Comparison of ENCODE assay signal across 8 cellular contexts in genomic region chr2:111121873-111122630, GRCh38. TPM values are rescaled to one million over a fixed set of nuclear protein-coding genes. Genes with fewer than 3 reads are reported as not detected.
A peak's percentile ranks its signal among the peaks of the same experiment; 100 is the strongest.
DNase-seq lines count a peak whose midpoint lies in the region; ATAC-seq and TF ChIP-seq lines count a peak whose summit lies in the region.

No MANE protein-coding gene starts in this region.

- peaks cover 4% of the 10 kb centered on the region; the same call in 1 of the 2 replicates for H4K20me1 ChIP-seq in SU-DHL-6 (ENCODE audit: low read depth, low read length)

- TF ChIP-seq CTCF in NB4 (IDR thresholded peaks at IDR 0.05; ENCODE audit: low read depth, low read length), result no peak
- TF ChIP-seq CTCF in SU-DHL-6 (IDR thresholded peaks at IDR 0.05; ENCODE audit: insufficient read depth, low read length, poor library complexity, severe bottlenecking), result no peak
- TF ChIP-seq CTCF in adrenal gland (IDR thresholded peaks at IDR 0.05), result no peak
- TF ChIP-seq CTCF in heart right ventricle (IDR thresholded peaks at IDR 0.05), result no peak

- no peaks in the 10 kb centered on the region for H3K27me3 ChIP-seq in SU-DHL-6 (ENCODE audit: low read length)
- H3K27me3 ChIP-seq in adrenal gland, result no peaks in the 10 kb centered on the region
- peaks cover 0 to 35% (median 15%) of the 10 kb centered on the region in 7 donors for H3K27me3 ChIP-seq in heart right ventricle

- H3K4me1 ChIP-seq in adrenal gland (replicated peaks in 1 of 2), result peaks cover 5 to 37% of the 10 kb centered on the region in 2 donors
- peaks cover 0 to 79% (median 55%) of the 10 kb centered on the region in 9 donors for H3K4me1 ChIP-seq in heart right ventricle

- peak; percentile 48 for TF ChIP-seq POLR2A in NB4 (IDR thresholded peaks at IDR 0.05; ENCODE audit: extremely low read depth, insufficient read length)
- peak in 1 of 2 donors; percentile 94 for TF ChIP-seq POLR2A in adrenal gland (IDR thresholded peaks at IDR 0.05)

- H3F3A ChIP-seq in SU-DHL-6 (ENCODE audit: insufficient read depth), result no peaks in the 10 kb centered on the region

- H3K36me3 ChIP-seq in SU-DHL-6 (ENCODE audit: low read length) (peaks cover 19% of the 10 kb centered on the region), adrenal gland (replicated peaks in 1 of 2) (peaks cover 0 to 11% of the 10 kb centered on the region in 2 donors), heart right ventricle (peaks cover 0 to 35% (median 19%) of the 10 kb centered on the region in 9 donors)

- H3K9me3 ChIP-seq in SU-DHL-6 (ENCODE audit: insufficient read depth, low read length), result no peaks in the 10 kb centered on the region
- H3K9me3 ChIP-seq in adrenal gland (replicated peaks in 1 of 3), result no peaks in the 10 kb centered on the region
- H3K9me3 ChIP-seq in heart right ventricle, result no peaks in the 10 kb centered on the region

- H3K9ac ChIP-seq in SU-DHL-6 (ENCODE audit: low read length), result peak overlapping the region; percentile 86

- intact Hi-C loops in adrenal gland (cut with DNase I), result no loop called here
- intact Hi-C loops in heart right ventricle (cut with DNase I), result loop anchor here in 3 of 10 donors (5.0 to 10.0 kb wide), 3 partner anchors 40 to 580 kb away; no protein-coding TSS in a partner anchor

- peak overlapping the region; percentile 80 for H3K27ac ChIP-seq in SU-DHL-6 (ENCODE audit: low read depth, low read length)
- H3K27ac ChIP-seq in adrenal gland, result peak overlapping the region; percentile 3 to 99 (median 90)
- peak overlapping the region in 9 of 10 donors; percentile 70 to 94 (median 82) for H3K27ac ChIP-seq in heart right ventricle

- H3K4me2 ChIP-seq in SU-DHL-6 (ENCODE audit: low read depth, low read length, poor library complexity, severe bottlenecking), result peak overlapping the region; percentile 63

- H3K9me2 ChIP-seq in SU-DHL-6 (replicated peaks; ENCODE audit: insufficient read depth, low read length), result no peaks in the 10 kb centered on the region

- H3K79me2 ChIP-seq in SU-DHL-6 (ENCODE audit: insufficient read depth, low read length), result peaks cover 39% of the 10 kb centered on the region

- WGBS in adrenal gland, 4 donors, result 1 to 2% (median 1%) methylated on average over 18 to 90 of the region's 90 CpGs
- 1 to 2% methylated on average over 70 to 90 of the region's 90 CpGs for WGBS in heart right ventricle, 2 donors

- H3K4me3 ChIP-seq in GM08714 (ENCODE audit: low read length) (peak overlapping the region; percentile 77), NB4 (ENCODE audit: low read depth, low read length) (peak overlapping the region; percentile 88), SU-DHL-6 (ENCODE audit: insufficient read depth, low read length, poor library complexity, severe bottlenecking) (peak overlapping the region; percentile 91), adrenal gland (peak overlapping the region; percentile 57 to 74 (median 68)), heart right ventricle (peak overlapping the region; percentile 63 to 96 (median 82))

- H2AFZ ChIP-seq in SU-DHL-6 (ENCODE audit: low read depth, low read length, severe bottlenecking), result no peak overlapping the region

- peak; percentile 46 for ATAC-seq in HG02571 (IDR thresholded peaks at IDR 0.05; ENCODE audit: unreplicated experiment)
- ATAC-seq in heart right ventricle, result peak; percentile 74 to 82 (median 78)

- peak; percentile 95 for DNase-seq in NB4 (ENCODE audit: low read depth)
- DNase-seq in adrenal gland, result peak; percentile 86 to 93 (median 90)
- DNase-seq in heart right ventricle, result peak; percentile 86 to 92
- DNase-seq in pons (ENCODE audit: low spot score), result peak; percentile 86
- peak; percentile 89 for DNase-seq in ureter (ENCODE audit: low spot score)

RNA-seq across cellular contexts. Expression of gene BCL2L11, which starts 1.3 kb away (rescaled TPM):
- total RNA-seq in adrenal gland (100 to 1,000 TPM in 1 of 8 donors, 10 to 100 TPM in 7; 10.4 to 165 (median 21.1) TPM), heart right ventricle (10 to 100 TPM in 1 of 10 donors, 1 to 10 TPM in 9; 1.9 to 14.5 (median 7.4) TPM), ureter (18.3 TPM)
- polyA plus RNA-seq in adrenal gland (1 to 10 TPM; 2.5 to 7.8 (median 4.5) TPM), heart right ventricle (1 to 10 TPM; 1.4 to 1.7 TPM)

Comparison
In these comparisons a context has a peak if more than half of its experiments do, and no peak if none do; other contexts are left out.
1. Peak in every context shown above with its lines: DNase-seq, ATAC-seq, H3K4me3 ChIP-seq and H3K27ac ChIP-seq.